In the genomic region with DNA sequence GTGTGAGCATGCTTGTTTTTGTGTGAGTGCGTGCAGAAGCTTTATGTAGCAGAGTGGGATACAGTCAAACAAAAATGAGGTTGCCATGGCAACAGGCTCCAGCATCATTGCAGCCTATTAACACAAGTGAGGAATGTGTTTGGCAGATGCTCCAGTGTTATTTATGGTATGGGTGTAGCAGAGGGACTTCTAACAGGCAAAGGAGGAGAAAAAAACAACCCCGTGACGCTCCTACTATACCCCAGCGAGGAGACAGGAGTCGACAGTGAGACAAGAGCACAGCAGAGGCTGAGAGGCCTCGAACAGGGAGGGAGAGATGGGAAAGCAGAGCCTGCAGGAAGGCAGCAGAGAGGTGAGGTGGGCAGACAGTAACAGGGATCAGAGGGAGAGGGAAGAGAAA, we compare ENCODE assay signal across 14 cellular contexts. TPM values are rescaled to one million over a fixed set of nuclear protein-coding genes. Genes with fewer than 3 reads are reported as not detected.
A peak's percentile ranks its signal among the peaks of the same experiment; 100 is the strongest.
DNase-seq lines count a peak whose midpoint lies in the region; ATAC-seq and TF ChIP-seq lines count a peak whose summit lies in the region.
"Had no signal": no experiment of that assay in that cellular context is flagged by ENCODE, and none has a peak within 500 bp of the region (broad histone marks: within the 10 kb centered on the region; RNA-seq: fewer than 3 reads in every experiment).

No MANE protein-coding gene starts in this region.

- H3K27me3 ChIP-seq in layer of hippocampus (ENCODE audit: control insufficient read depth, insufficient read depth, low read length), result peaks cover 2% of the 10 kb centered on the region
- H3K27me3 ChIP-seq in gastrocnemius medialis, result peaks cover 5 to 17% (median 7%) of the 10 kb centered on the region in 3 donors

- H3K36me3 Mint-ChIP-seq in T-cell, result no peaks in the 10 kb centered on the region

- no peaks in the 10 kb centered on the region for H3K36me3 ChIP-seq in gastrocnemius medialis

- no peak overlapping the region for H3K27ac Mint-ChIP-seq in T-cell
- H3K27ac Mint-ChIP-seq: activated CD4-positive, alpha-beta T cell treated with anti-CD3 and anti-CD28 coated beads for 36 hours; endodermal cell had no signal

- ATAC-seq in gastrocnemius medialis (no peak), HG02870 (IDR thresholded peaks at IDR 0.05; ENCODE audit: unreplicated experiment) (no peak), T-cell (replicated peaks in 1 of 4) (no peak)
- ATAC-seq: activated CD4-positive, alpha-beta T cell treated with anti-CD3 and anti-CD28 coated beads for 36 hours had no signal

- TF ChIP-seq CTCF in gastrocnemius medialis (IDR thresholded peaks at IDR 0.05 in 4 of 5, conservative IDR thresholded peaks at IDR 0.05 in 1 of 5), result no peak

- in situ Hi-C loops in gastrocnemius medialis (cut with MboI; ENCODE audit: low sequenced_read_pairs in 4 of 4), result no loop called here

- DNase-seq in NCI-H2171 treated with DMSO at 0.1 percent for 48 hours (lab: John Stamatoyannopoulos, UW) (peak; percentile 46), NCI-H2171 (lab: John Stamatoyannopoulos, UW) (no peak), caudate nucleus (lab: John Stamatoyannopoulos, UW) (peak in 29 of 61 donors; percentile 26 to 85 (median 50)), superior temporal gyrus (ENCODE audit: extremely low spot score) (peak; percentile 91), gastrocnemius medialis (no peak), T-cell (no peak)
- DNase-seq: activated CD4-positive, alpha-beta T cell treated with anti-CD3 and anti-CD28 coated beads for 36 hours; endodermal cell; glutamatergic neuron; KBM-7; stimulated activated CD4-positive, alpha-beta T cell treated with anti-CD3 and anti-CD28 coated beads, Interleukin-15, amount 100 ng/mL, for 24 hours had no signal

- TF ChIP-seq POLR2A in gastrocnemius medialis (IDR thresholded peaks at IDR 0.05), result no peak

- peak overlapping the region in 1 of 4 donors; percentile 14 for H3K4me3 ChIP-seq in gastrocnemius medialis

- no peak overlapping the region for H3K4me3 Mint-ChIP-seq in T-cell
- H3K4me3 Mint-ChIP-seq: activated CD4-positive, alpha-beta T cell treated with anti-CD3 and anti-CD28 coated beads for 36 hours; endodermal cell had no signal

- H3K9me3 Mint-ChIP-seq in T-cell, result no peaks in the 10 kb centered on the region
- H3K9me3 Mint-ChIP-seq: endodermal cell had no signal

- peaks cover 0 to 4% (median 2%) of the 10 kb centered on the region in 3 donors for H3K4me1 Mint-ChIP-seq in T-cell
- H3K4me1 Mint-ChIP-seq: activated CD4-positive, alpha-beta T cell treated with anti-CD3 and anti-CD28 coated beads for 36 hours had no signal

- peaks cover 0 to 4% of the 10 kb centered on the region in 2 donors for H3K4me1 ChIP-seq in gastrocnemius medialis

- H3K27me3 Mint-ChIP-seq in T-cell, result peaks cover 56 to 69% of the 10 kb centered on the region in 2 donors

- intact Hi-C loops in gastrocnemius medialis (cut with DNase I; ENCODE audit: low total_unique reads), result no loop called here

- POLR2A ChIA-PET in T-cell (lab: Charles Lee), result no interaction called here

- H3K9me3 ChIP-seq in gastrocnemius medialis, result no peaks in the 10 kb centered on the region

- CTCF ChIA-PET in T-cell (lab: Charles Lee), result no interaction called here

- H3K27ac ChIP-seq in caudate nucleus (ENCODE audit: low read depth, low read length) (peak overlapping the region; percentile 94), layer of hippocampus (ENCODE audit: low read depth, low read length) (peak overlapping the region; percentile 81), gastrocnemius medialis (peak overlapping the region in 1 of 4 donors; percentile 4)

RNA-seq across cellular contexts. Expression of a gene that starts 4.9 kb away (rescaled TPM):
- total RNA-seq in gastrocnemius medialis, result 1 to 10 TPM; 1.0 to 6.4 (median 4.3) TPM
- under 1 TPM in 1 of 5 donors, not detected in 4; 0.23 TPM for total RNA-seq in T-cell
- total RNA-seq: activated CD4-positive, alpha-beta T cell treated with anti-CD3 and anti-CD28 coated beads for 36 hours; T-helper 1 cell treated with Interleukin-12 subunit alpha and Interleukin-12 subunit beta and Interleukin-4 antibody, amounts not matched to agents 30 ng/mL and 1 ng/mL, for 36 hours had no signal

Comparison
In these comparisons a context has a peak if more than half of its experiments do, and no peak if none do; other contexts are left out.
1. DNase-seq: peak in NCI-H2171 treated with DMSO at 0.1 percent for 48 hours (single experiment) and superior temporal gyrus (single experiment); none in NCI-H2171 (single experiment), gastrocnemius medialis (0 of 2) and T-cell (0 of 34).